ENCODE assay signal across 1 cellular context in the genomic region with DNA sequence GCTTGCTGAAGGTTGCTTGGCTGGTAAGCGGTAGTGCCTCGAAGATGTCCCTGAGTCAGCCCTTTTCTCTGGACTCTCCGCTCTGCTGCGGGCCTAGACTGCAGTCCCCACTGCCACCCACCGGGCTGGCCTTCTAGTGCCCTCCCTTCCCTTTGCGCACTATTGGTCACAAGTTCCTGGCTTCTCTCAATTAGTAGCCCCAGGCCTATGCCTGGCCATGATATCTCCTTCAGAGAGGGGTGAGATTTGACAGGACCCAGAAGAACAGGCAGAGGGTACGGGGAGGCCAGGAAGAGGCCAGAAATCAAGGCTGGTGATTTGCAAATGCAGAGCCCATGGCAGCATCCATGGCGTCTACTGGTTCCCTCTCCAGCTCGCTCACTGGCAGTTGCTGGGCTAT.
TF ChIP-seq lines count a peak whose summit lies in the region.

No MANE protein-coding gene starts in this region.

TF ChIP-seq in SK-N-SH treated with all-trans-retinoic acid at 6 μM for 48 hours, 23 proteins besides CTCF, POLR2A, EP300 and RAD21 (continued from another document):
- TF ChIP-seq, protein P1, sequence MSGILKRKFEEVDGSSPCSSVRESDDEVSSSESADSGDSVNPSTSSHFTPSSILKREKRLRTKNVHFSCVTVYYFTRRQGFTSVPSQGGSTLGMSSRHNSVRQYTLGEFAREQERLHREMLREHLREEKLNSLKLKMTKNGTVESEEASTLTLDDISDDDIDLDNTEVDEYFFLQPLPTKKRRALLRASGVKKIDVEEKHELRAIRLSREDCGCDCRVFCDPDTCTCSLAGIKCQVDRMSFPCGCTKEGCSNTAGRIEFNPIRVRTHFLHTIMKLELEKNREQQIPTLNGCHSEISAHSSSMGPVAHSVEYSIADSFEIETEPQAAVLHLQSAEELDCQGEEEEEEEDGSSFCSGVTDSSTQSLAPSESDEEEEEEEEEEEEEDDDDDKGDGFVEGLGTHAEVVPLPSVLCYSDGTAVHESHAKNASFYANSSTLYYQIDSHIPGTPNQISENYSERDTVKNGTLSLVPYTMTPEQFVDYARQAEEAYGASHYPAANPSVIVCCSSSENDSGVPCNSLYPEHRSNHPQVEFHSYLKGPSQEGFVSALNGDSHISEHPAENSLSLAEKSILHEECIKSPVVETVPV (CRISPR knock-in tag; IDR thresholded peaks at IDR 0.05), result no peak
- TF ChIP-seq, protein P2, sequence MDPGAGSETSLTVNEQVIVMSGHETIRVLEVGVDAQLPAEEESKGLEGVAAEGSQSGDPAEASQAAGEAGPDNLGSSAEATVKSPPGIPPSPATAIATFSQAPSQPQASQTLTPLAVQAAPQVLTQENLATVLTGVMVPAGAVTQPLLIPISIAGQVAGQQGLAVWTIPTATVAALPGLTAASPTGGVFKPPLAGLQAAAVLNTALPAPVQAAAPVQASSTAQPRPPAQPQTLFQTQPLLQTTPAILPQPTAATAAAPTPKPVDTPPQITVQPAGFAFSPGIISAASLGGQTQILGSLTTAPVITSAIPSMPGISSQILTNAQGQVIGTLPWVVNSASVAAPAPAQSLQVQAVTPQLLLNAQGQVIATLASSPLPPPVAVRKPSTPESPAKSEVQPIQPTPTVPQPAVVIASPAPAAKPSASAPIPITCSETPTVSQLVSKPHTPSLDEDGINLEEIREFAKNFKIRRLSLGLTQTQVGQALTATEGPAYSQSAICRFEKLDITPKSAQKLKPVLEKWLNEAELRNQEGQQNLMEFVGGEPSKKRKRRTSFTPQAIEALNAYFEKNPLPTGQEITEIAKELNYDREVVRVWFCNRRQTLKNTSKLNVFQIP (CRISPR knock-in tag; IDR thresholded peaks at IDR 0.05; ENCODE audit: borderline replicate concordance, low read depth), result no peak
- TF ChIP-seq CSDC2 (CRISPR knock-in tag; IDR thresholded peaks at IDR 0.05) (no peak), SNAI2 (CRISPR knock-in tag; IDR thresholded peaks at IDR 0.05) (no peak), TOX (CRISPR knock-in tag; IDR thresholded peaks at IDR 0.05; ENCODE audit: borderline replicate concordance) (no peak), ISL1 (CRISPR knock-in tag; IDR thresholded peaks at IDR 0.05) (no peak), GLIS3 (CRISPR knock-in tag; IDR thresholded peaks at IDR 0.05) (no peak), ZNF565 (CRISPR knock-in tag; conservative IDR thresholded peaks at IDR 0.05; ENCODE audit: low read depth) (no peak), ARNTL (CRISPR knock-in tag; IDR thresholded peaks at IDR 0.05; ENCODE audit: borderline replicate concordance, low read depth) (no peak), OSR1 (CRISPR knock-in tag; IDR thresholded peaks at IDR 0.05) (no peak)
- TF ChIP-seq, protein P3, sequence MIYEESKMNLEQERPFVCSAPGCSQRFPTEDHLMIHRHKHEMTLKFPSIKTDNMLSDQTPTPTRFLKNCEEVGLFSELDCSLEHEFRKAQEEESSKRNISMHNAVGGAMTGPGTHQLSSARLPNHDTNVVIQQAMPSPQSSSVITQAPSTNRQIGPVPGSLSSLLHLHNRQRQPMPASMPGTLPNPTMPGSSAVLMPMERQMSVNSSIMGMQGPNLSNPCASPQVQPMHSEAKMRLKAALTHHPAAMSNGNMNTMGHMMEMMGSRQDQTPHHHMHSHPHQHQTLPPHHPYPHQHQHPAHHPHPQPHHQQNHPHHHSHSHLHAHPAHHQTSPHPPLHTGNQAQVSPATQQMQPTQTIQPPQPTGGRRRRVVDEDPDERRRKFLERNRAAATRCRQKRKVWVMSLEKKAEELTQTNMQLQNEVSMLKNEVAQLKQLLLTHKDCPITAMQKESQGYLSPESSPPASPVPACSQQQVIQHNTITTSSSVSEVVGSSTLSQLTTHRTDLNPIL (CRISPR knock-in tag; IDR thresholded peaks at IDR 0.05; ENCODE audit: low read depth), result no peak
- TF ChIP-seq, protein P4, sequence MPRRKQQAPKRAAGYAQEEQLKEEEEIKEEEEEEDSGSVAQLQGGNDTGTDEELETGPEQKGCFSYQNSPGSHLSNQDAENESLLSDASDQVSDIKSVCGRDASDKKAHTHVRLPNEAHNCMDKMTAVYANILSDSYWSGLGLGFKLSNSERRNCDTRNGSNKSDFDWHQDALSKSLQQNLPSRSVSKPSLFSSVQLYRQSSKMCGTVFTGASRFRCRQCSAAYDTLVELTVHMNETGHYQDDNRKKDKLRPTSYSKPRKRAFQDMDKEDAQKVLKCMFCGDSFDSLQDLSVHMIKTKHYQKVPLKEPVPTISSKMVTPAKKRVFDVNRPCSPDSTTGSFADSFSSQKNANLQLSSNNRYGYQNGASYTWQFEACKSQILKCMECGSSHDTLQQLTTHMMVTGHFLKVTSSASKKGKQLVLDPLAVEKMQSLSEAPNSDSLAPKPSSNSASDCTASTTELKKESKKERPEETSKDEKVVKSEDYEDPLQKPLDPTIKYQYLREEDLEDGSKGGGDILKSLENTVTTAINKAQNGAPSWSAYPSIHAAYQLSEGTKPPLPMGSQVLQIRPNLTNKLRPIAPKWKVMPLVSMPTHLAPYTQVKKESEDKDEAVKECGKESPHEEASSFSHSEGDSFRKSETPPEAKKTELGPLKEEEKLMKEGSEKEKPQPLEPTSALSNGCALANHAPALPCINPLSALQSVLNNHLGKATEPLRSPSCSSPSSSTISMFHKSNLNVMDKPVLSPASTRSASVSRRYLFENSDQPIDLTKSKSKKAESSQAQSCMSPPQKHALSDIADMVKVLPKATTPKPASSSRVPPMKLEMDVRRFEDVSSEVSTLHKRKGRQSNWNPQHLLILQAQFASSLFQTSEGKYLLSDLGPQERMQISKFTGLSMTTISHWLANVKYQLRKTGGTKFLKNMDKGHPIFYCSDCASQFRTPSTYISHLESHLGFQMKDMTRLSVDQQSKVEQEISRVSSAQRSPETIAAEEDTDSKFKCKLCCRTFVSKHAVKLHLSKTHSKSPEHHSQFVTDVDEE (CRISPR knock-in tag; IDR thresholded peaks at IDR 0.05), result no peak
TF ChIP-seq in SK-N-SH treated with all-trans-retinoic acid at 6 μM for 48 hours: peak in this region for 0.
